ENCODE assay signal across 1 cellular context in genomic region chr6:25992413-25993037, GRCh38.
A peak's percentile ranks its signal among the peaks of the same experiment; 100 is the strongest.
TF ChIP-seq lines count a peak whose summit lies in the region.

No MANE protein-coding gene starts in this region.

TF ChIP-seq in HepG2, 621 proteins besides CTCF, POLR2A, EP300 and RAD21 (continued from another document and continues in another):
- TF ChIP-seq NFE2L1 (CRISPR knock-in tag; IDR thresholded peaks at IDR 0.05; ENCODE audit: borderline replicate concordance), result no peak
- TF ChIP-seq HES4 (CRISPR knock-in tag; IDR thresholded peaks at IDR 0.05; ENCODE audit: borderline replicate concordance), result 0 out of 2 replicates have a peak, but pooled peaks have one; percentile 63
- peak; percentile 80; the same call in 1 of the 2 replicates for TF ChIP-seq NAIF1 (CRISPR knock-in tag; IDR thresholded peaks at IDR 0.05; ENCODE audit: borderline replicate concordance)
- no peak for TF ChIP-seq ZNF30 (CRISPR knock-in tag; IDR thresholded peaks at IDR 0.05)
- TF ChIP-seq ZNF17 (CRISPR knock-in tag; IDR thresholded peaks at IDR 0.05), result no peak
- TF ChIP-seq, protein P1, sequence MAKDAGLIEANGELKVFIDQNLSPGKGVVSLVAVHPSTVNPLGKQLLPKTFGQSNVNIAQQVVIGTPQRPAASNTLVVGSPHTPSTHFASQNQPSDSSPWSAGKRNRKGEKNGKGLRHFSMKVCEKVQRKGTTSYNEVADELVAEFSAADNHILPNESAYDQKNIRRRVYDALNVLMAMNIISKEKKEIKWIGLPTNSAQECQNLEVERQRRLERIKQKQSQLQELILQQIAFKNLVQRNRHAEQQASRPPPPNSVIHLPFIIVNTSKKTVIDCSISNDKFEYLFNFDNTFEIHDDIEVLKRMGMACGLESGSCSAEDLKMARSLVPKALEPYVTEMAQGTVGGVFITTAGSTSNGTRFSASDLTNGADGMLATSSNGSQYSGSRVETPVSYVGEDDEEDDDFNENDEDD (CRISPR knock-in tag; IDR thresholded peaks at IDR 0.05; ENCODE audit: borderline replicate concordance), result peak; percentile 80; the same call in 1 of the 2 replicates
- TF ChIP-seq RFXANK (CRISPR knock-in tag; IDR thresholded peaks at IDR 0.05), result peak; percentile 79; the same call in 1 of the 2 replicates
- TF ChIP-seq ZFP36 (IDR thresholded peaks at IDR 0.05; ENCODE audit: borderline replicate concordance, low read depth, low read length, partially characterized antibody), result no peak
- TF ChIP-seq, protein P2, sequence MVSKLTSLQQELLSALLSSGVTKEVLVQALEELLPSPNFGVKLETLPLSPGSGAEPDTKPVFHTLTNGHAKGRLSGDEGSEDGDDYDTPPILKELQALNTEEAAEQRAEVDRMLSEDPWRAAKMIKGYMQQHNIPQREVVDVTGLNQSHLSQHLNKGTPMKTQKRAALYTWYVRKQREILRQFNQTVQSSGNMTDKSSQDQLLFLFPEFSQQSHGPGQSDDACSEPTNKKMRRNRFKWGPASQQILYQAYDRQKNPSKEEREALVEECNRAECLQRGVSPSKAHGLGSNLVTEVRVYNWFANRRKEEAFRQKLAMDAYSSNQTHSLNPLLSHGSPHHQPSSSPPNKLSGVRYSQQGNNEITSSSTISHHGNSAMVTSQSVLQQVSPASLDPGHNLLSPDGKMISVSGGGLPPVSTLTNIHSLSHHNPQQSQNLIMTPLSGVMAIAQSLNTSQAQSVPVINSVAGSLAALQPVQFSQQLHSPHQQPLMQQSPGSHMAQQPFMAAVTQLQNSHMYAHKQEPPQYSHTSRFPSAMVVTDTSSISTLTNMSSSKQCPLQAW (CRISPR knock-in tag; IDR thresholded peaks at IDR 0.05), result peak; percentile 36; the same call in 1 of the 2 replicates
- TF ChIP-seq, protein P3, sequence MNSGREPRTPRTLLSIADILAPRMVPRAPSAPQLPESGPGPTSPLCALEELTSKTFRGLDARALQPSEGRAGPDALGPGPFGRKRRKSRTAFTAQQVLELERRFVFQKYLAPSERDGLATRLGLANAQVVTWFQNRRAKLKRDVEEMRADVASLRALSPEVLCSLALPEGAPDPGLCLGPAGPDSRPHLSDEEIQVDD (CRISPR knock-in tag; IDR thresholded peaks at IDR 0.05; ENCODE audit: borderline replicate concordance), result no peak
- TF ChIP-seq PATZ1 (CRISPR knock-in tag; IDR thresholded peaks at IDR 0.05), result peak; percentile 89
- TF ChIP-seq ZNF230 (CRISPR knock-in tag; IDR thresholded peaks at IDR 0.05), result no peak; the same call in 1 of the 2 replicates
- TF ChIP-seq ATM (IDR thresholded peaks at IDR 0.05; ENCODE audit: borderline replicate concordance), result no peak
- TF ChIP-seq ZFP41 (CRISPR knock-in tag; IDR thresholded peaks at IDR 0.05; ENCODE audit: borderline replicate concordance), result no peak
- peak; percentile 78 for TF ChIP-seq TBL1XR1 (IDR thresholded peaks at IDR 0.05; ENCODE audit: borderline replicate concordance, low read length, partially characterized antibody)
- peak; percentile 99 for TF ChIP-seq KLF12 (CRISPR knock-in tag; IDR thresholded peaks at IDR 0.05; ENCODE audit: borderline replicate concordance)
- TF ChIP-seq ZC3H4 (CRISPR knock-in tag; IDR thresholded peaks at IDR 0.05; ENCODE audit: borderline replicate concordance), result peak; percentile 27
- TF ChIP-seq, protein P4, sequence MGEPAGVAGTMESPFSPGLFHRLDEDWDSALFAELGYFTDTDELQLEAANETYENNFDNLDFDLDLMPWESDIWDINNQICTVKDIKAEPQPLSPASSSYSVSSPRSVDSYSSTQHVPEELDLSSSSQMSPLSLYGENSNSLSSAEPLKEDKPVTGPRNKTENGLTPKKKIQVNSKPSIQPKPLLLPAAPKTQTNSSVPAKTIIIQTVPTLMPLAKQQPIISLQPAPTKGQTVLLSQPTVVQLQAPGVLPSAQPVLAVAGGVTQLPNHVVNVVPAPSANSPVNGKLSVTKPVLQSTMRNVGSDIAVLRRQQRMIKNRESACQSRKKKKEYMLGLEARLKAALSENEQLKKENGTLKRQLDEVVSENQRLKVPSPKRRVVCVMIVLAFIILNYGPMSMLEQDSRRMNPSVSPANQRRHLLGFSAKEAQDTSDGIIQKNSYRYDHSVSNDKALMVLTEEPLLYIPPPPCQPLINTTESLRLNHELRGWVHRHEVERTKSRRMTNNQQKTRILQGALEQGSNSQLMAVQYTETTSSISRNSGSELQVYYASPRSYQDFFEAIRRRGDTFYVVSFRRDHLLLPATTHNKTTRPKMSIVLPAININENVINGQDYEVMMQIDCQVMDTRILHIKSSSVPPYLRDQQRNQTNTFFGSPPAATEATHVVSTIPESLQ (CRISPR knock-in tag; conservative IDR thresholded peaks at IDR 0.05), result no peak
- 0 out of 2 replicates have a peak, but pooled peaks have one; percentile 59 for TF ChIP-seq ZNF234 (CRISPR knock-in tag; conservative IDR thresholded peaks at IDR 0.05)
- TF ChIP-seq ZNF746 (CRISPR knock-in tag; IDR thresholded peaks at IDR 0.05), result peak; percentile 63
- TF ChIP-seq, protein P5, sequence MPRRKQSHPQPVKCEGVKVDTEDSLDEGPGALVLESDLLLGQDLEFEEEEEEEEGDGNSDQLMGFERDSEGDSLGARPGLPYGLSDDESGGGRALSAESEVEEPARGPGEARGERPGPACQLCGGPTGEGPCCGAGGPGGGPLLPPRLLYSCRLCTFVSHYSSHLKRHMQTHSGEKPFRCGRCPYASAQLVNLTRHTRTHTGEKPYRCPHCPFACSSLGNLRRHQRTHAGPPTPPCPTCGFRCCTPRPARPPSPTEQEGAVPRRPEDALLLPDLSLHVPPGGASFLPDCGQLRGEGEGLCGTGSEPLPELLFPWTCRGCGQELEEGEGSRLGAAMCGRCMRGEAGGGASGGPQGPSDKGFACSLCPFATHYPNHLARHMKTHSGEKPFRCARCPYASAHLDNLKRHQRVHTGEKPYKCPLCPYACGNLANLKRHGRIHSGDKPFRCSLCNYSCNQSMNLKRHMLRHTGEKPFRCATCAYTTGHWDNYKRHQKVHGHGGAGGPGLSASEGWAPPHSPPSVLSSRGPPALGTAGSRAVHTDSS (CRISPR knock-in tag; conservative IDR thresholded peaks at IDR 0.05), result no peak; the same call in 1 of the 2 replicates
- TF ChIP-seq SOX5 (CRISPR knock-in tag; IDR thresholded peaks at IDR 0.05; ENCODE audit: borderline replicate concordance), result peak; percentile 62; the same call in 1 of the 2 replicates
- peak; percentile 96 for TF ChIP-seq ZFX (CRISPR knock-in tag; IDR thresholded peaks at IDR 0.05; ENCODE audit: low read depth)
- TF ChIP-seq, protein P6, sequence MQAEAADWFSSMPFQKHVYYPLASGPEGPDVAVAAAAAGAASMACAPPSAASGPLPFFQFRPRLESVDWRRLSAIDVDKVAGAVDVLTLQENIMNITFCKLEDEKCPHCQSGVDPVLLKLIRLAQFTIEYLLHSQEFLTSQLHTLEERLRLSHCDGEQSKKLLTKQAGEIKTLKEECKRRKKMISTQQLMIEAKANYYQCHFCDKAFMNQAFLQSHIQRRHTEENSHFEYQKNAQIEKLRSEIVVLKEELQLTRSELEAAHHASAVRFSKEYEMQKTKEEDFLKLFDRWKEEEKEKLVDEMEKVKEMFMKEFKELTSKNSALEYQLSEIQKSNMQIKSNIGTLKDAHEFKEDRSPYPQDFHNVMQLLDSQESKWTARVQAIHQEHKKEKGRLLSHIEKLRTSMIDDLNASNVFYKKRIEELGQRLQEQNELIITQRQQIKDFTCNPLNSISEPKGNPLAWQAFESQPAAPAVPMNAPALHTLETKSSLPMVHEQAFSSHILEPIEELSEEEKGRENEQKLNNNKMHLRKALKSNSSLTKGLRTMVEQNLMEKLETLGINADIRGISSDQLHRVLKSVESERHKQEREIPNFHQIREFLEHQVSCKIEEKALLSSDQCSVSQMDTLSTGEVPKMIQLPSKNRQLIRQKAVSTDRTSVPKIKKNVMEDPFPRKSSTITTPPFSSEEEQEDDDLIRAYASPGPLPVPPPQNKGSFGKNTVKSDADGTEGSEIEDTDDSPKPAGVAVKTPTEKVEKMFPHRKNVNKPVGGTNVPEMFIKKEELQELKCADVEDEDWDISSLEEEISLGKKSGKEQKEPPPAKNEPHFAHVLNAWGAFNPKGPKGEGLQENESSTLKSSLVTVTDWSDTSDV (CRISPR knock-in tag; IDR thresholded peaks at IDR 0.05), result peak; percentile 60; the same call in 1 of the 2 replicates
- TF ChIP-seq MAF1 (CRISPR knock-in tag; IDR thresholded peaks at IDR 0.05; ENCODE audit: borderline replicate concordance), result peak; percentile 31; the same call in 1 of the 2 replicates
- peak; percentile 73 for TF ChIP-seq ZNF564 (CRISPR knock-in tag; IDR thresholded peaks at IDR 0.05)
- TF ChIP-seq ZIK1 (CRISPR knock-in tag; IDR thresholded peaks at IDR 0.05; ENCODE audit: borderline replicate concordance, low read depth), result peak; percentile 39; the same call in 1 of the 2 replicates
- peak; percentile 38 for TF ChIP-seq TEAD3 (CRISPR knock-in tag; optimal IDR thresholded peaks at IDR 0.05; ENCODE audit: borderline replicate concordance)
- TF ChIP-seq ZNF512 (CRISPR knock-in tag; IDR thresholded peaks at IDR 0.05), result 0 out of 2 replicates have a peak, but pooled peaks have one; percentile 15
- TF ChIP-seq PHF20 (CRISPR knock-in tag; IDR thresholded peaks at IDR 0.05), result peak; percentile 67
- TF ChIP-seq, protein P7, sequence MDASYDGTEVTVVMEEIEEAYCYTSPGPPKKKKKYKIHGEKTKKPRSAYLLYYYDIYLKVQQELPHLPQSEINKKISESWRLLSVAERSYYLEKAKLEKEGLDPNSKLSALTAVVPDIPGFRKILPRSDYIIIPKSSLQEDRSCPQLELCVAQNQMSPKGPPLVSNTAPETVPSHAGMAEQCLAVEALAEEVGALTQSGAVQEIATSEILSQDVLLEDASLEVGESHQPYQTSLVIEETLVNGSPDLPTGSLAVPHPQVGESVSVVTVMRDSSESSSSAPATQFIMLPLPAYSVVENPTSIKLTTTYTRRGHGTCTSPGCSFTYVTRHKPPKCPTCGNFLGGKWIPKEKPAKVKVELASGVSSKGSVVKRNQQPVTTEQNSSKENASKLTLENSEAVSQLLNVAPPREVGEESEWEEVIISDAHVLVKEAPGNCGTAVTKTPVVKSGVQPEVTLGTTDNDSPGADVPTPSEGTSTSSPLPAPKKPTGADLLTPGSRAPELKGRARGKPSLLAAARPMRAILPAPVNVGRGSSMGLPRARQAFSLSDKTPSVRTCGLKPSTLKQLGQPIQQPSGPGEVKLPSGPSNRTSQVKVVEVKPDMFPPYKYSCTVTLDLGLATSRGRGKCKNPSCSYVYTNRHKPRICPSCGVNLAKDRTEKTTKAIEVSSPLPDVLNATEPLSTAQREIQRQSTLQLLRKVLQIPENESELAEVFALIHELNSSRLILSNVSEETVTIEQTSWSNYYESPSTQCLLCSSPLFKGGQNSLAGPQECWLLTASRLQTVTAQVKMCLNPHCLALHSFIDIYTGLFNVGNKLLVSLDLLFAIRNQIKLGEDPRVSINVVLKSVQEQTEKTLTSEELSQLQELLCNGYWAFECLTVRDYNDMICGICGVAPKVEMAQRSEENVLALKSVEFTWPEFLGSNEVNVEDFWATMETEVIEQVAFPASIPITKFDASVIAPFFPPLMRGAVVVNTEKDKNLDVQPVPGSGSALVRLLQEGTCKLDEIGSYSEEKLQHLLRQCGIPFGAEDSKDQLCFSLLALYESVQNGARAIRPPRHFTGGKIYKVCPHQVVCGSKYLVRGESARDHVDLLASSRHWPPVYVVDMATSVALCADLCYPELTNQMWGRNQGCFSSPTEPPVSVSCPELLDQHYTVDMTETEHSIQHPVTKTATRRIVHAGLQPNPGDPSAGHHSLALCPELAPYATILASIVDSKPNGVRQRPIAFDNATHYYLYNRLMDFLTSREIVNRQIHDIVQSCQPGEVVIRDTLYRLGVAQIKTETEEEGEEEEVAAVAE (CRISPR knock-in tag; IDR thresholded peaks at IDR 0.05; ENCODE audit: borderline replicate concordance), result no peak
- TF ChIP-seq CHD2 (IDR thresholded peaks at IDR 0.05; ENCODE audit: low read depth, low read length), result peak; percentile 76
- TF ChIP-seq KDM5B (CRISPR knock-in tag; IDR thresholded peaks at IDR 0.05; ENCODE audit: borderline replicate concordance), result peak; percentile 69; the same call in 1 of the 2 replicates
- TF ChIP-seq ZBTB21 (CRISPR knock-in tag; IDR thresholded peaks at IDR 0.05), result no peak
- TF ChIP-seq ZNF556 (CRISPR knock-in tag; IDR thresholded peaks at IDR 0.05; ENCODE audit: borderline replicate concordance), result peak; percentile 99
- TF ChIP-seq SMC3 (IDR thresholded peaks at IDR 0.05; ENCODE audit: low read length), result no peak
- no peak; the same call in 1 of the 2 replicates for TF ChIP-seq ZNF33B (CRISPR knock-in tag; IDR thresholded peaks at IDR 0.05)
- peak; percentile 96; the same call in 1 of the 2 replicates for TF ChIP-seq ZNF709 (CRISPR knock-in tag; IDR thresholded peaks at IDR 0.05)
- TF ChIP-seq FOXP1 (IDR thresholded peaks at IDR 0.05), result no peak
- peak; percentile 32; the same call in 1 of the 2 replicates for TF ChIP-seq FOXP1 (CRISPR knock-in tag; IDR thresholded peaks at IDR 0.05)
- TF ChIP-seq ZNF546 (CRISPR knock-in tag; conservative IDR thresholded peaks at IDR 0.05), result peak; percentile 92; the same call in 1 of the 2 replicates
- TF ChIP-seq MTA3 (CRISPR knock-in tag; IDR thresholded peaks at IDR 0.05), result no peak
- TF ChIP-seq STAG1 (CRISPR knock-in tag; IDR thresholded peaks at IDR 0.05), result peak; percentile 76
- TF ChIP-seq FOXK1 (CRISPR knock-in tag; IDR thresholded peaks at IDR 0.05; ENCODE audit: borderline replicate concordance, low read depth), result peak; percentile 86; the same call in 1 of the 2 replicates
- peak; percentile 4; the same call in 1 of the 2 replicates for TF ChIP-seq HMG20A (CRISPR knock-in tag; IDR thresholded peaks at IDR 0.05; ENCODE audit: borderline replicate concordance)
- 0 out of 2 replicates have a peak, but pooled peaks have one; percentile 62 for TF ChIP-seq RNF2 (conservative IDR thresholded peaks at IDR 0.05; ENCODE audit: low read depth)
